8 cellular contexts compared by ENCODE assay signal in the genomic region with DNA sequence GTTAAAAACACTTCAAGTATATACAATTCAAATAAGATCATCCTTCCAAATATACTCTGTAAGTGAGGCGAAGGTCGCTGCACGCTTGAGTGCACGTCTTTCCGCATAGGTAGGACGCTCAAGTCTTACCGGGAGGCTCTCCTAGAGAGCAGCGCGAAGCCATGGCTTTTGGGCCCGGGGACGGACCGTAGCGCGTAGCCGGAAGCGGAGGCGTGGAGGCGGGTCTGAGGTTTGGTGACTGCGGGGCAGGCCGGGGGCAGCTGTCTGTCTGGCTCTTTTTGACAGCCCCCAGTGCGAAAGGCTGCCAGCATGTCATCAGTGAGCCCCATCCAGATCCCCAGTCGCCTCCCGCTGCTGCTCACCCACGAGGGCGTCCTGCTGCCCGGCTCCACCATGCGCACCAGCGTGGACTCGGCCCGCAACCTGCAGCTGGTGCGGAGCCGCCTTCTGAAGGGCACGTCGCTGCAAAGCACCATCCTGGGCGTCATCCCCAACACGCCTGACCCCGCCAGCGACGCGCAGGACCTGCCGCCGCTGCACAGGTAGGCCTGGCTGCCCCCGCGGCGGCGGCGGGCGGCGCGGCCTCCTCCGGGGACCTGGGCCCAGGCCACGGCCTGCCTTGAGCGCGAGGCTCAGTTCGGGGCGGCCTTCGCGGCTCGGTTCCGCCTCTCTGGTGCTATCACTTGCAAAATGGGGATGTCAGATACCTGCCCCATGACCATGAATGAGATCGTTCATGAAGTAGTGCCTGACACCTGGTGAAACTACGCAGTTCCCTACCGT. TPM values are rescaled to one million over a fixed set of nuclear protein-coding genes. Genes with fewer than 3 reads are reported as not detected.
DNase-seq lines count a peak whose midpoint lies in the region; ATAC-seq and TF ChIP-seq lines count a peak whose summit lies in the region.

TSS of gene LONP2 (plus strand) at position 221 of the 783 bp plus-strand sequence. CDS start at position 310, 89 bp downstream.

- no peaks in the 10 kb centered on the region for H3K27me3 Mint-ChIP-seq in GM23338 (ENCODE audit: insufficient read depth, low read depth, poor library complexity)
- H3K27me3 Mint-ChIP-seq in natural killer cell treated with Interleukin-12 subunit alpha and Interleukin-12 subunit beta and Interleukin-15 and Interleukin-18, amount 100 ng/mL, for 72 hours, result peaks cover 0 to 2% of the 10 kb centered on the region in 2 donors

- H3F3A ChIP-seq in GM23338 (replicated peaks; ENCODE audit: low read depth), result no peaks in the 10 kb centered on the region

- no peaks in the 10 kb centered on the region for H4K20me1 ChIP-seq in GM23338 (replicated peaks; ENCODE audit: insufficient read depth)

- H2AFZ ChIP-seq in GM23338, result peak within 1 kb of the TSS; percentile 88

- H3K4me2 ChIP-seq in GM23338, result peak within 1 kb of the TSS; percentile 97

- H3K36me3 Mint-ChIP-seq in GM23338 (ENCODE audit: low read depth), result peaks cover 5% of the 10 kb centered on the region
- H3K36me3 Mint-ChIP-seq in natural killer cell treated with Interleukin-12 subunit alpha and Interleukin-12 subunit beta and Interleukin-15 and Interleukin-18, amount 100 ng/mL, for 72 hours, result peaks cover 15% of the 10 kb centered on the region

- TF ChIP-seq CTCF in GM23338 (conservative IDR thresholded peaks at IDR 0.05; ENCODE audit: low read depth in 2 of 2), result no peak
- TF ChIP-seq CTCF in fibroblast of pulmonary artery (IDR thresholded peaks at IDR 0.05; ENCODE audit: low read length, missing control alignments), result no peak

- H3K4me3 Mint-ChIP-seq in GM23338, result peak within 1 kb of the TSS; percentile 93
- H3K4me3 Mint-ChIP-seq in natural killer cell treated with Interleukin-12 subunit alpha and Interleukin-12 subunit beta and Interleukin-15 and Interleukin-18, amount 100 ng/mL, for 72 hours, result peak within 1 kb of the TSS; percentile 97

- H3K9me3 Mint-ChIP-seq in GM23338, result peaks cover 10% of the 10 kb centered on the region
- peaks cover 6% of the 10 kb centered on the region for H3K9me3 Mint-ChIP-seq in natural killer cell treated with Interleukin-12 subunit alpha and Interleukin-12 subunit beta and Interleukin-15 and Interleukin-18, amount 100 ng/mL, for 72 hours

- ATAC-seq in GM23338, result peak; percentile 99
- peak; percentile 99 to 100 for ATAC-seq in natural killer cell treated with Interleukin-12 subunit alpha and Interleukin-12 subunit beta and Interleukin-15 and Interleukin-18, amount 100 ng/mL, for 72 hours

- H3K27ac Mint-ChIP-seq in GM23338, result peak within 1 kb of the TSS; percentile 71
- peak within 1 kb of the TSS; percentile 75 to 90 for H3K27ac Mint-ChIP-seq in natural killer cell treated with Interleukin-12 subunit alpha and Interleukin-12 subunit beta and Interleukin-15 and Interleukin-18, amount 100 ng/mL, for 72 hours

- peak; percentile 75 for TF ChIP-seq POLR2A in Raji (IDR thresholded peaks at IDR 0.05; ENCODE audit: insufficient read depth, low read depth, low read length)

- H3K9me2 ChIP-seq in GM23338 (ENCODE audit: insufficient read depth), result peaks cover 3% of the 10 kb centered on the region; the same call in 1 of the 2 replicates

- H3K27ac ChIP-seq in GM23338 (ENCODE audit: low read depth), result no peak within 1 kb of the TSS

- no peaks in the 10 kb centered on the region for H3K27me3 ChIP-seq in GM23338 (ENCODE audit: insufficient read depth)

- no peaks in the 10 kb centered on the region for H3K36me3 ChIP-seq in GM23338 (ENCODE audit: insufficient read depth)

- DNase-seq in EH (ENCODE audit: low read depth), result peak; percentile 87
- peak; percentile 93 for DNase-seq in GM23338 (ENCODE audit: low spot score)
- peak; percentile 88 for DNase-seq in LHCN-M2 (ENCODE audit: low read depth)
- peak; percentile 88 for DNase-seq in activated T-helper 9 cell treated with anti-CD3 and anti-CD28 coated beads, Interleukin-2, amount 50 U/mL, for 16 hours (ENCODE audit: low read depth)
- peak; percentile 90 for DNase-seq in fibroblast of pulmonary artery (ENCODE audit: low read depth)
- DNase-seq in natural killer cell treated with Interleukin-12 subunit alpha and Interleukin-12 subunit beta and Interleukin-15 and Interleukin-18, amount 100 ng/mL, for 72 hours (ENCODE audit: low spot score), result peak; percentile 93
- peak; percentile 89 for DNase-seq in stimulated activated naive CD4-positive, alpha-beta T cell treated with Interleukin-2 at 50 U/mL for 16 hours (lab: John Stamatoyannopoulos, UW)

- peaks cover 11% of the 10 kb centered on the region for H3K4me1 ChIP-seq in GM23338 (ENCODE audit: insufficient read depth)

- peaks cover 29% of the 10 kb centered on the region for H3K79me2 ChIP-seq in GM23338 (replicated peaks; ENCODE audit: insufficient read depth)

- H3K4me3 ChIP-seq in GM23338 (peak within 1 kb of the TSS; percentile 86), fibroblast of pulmonary artery (replicated peaks; ENCODE audit: low read depth, low read length) (peak within 1 kb of the TSS; percentile 85)

- peaks cover 9% of the 10 kb centered on the region for H3K4me1 Mint-ChIP-seq in GM23338
- H3K4me1 Mint-ChIP-seq in natural killer cell treated with Interleukin-12 subunit alpha and Interleukin-12 subunit beta and Interleukin-15 and Interleukin-18, amount 100 ng/mL, for 72 hours (ENCODE audit: low read depth in 2 of 2), result peaks cover 16 to 24% of the 10 kb centered on the region in 2 donors

TF ChIP-seq in GM23338, 12 proteins besides CTCF, POLR2A, EP300 and RAD21 (continues in another document):
- peak; percentile 63; the same call in 1 of the 2 replicates for TF ChIP-seq ETS1 (IDR thresholded peaks at IDR 0.05)
- TF ChIP-seq EZH2 (IDR thresholded peaks at IDR 0.05; ENCODE audit: low read depth, unreplicated experiment), result no peak
- no peak for TF ChIP-seq EZH2phosphoT487 (IDR thresholded peaks at IDR 0.05; ENCODE audit: unreplicated experiment)
- TF ChIP-seq NANOG (IDR thresholded peaks at IDR 0.05; ENCODE audit: borderline replicate concordance), result no peak
- no peak for TF ChIP-seq ZNF331 (CRISPR knock-in tag; IDR thresholded peaks at IDR 0.05; ENCODE audit: low read depth)
- no peak for TF ChIP-seq JUNB (IDR thresholded peaks at IDR 0.05; ENCODE audit: unreplicated experiment)
- TF ChIP-seq POLR2AphosphoS5 (IDR thresholded peaks at IDR 0.05; ENCODE audit: low read depth), result no peak; the same call in none of the 2 replicates
- peak; percentile 94 for TF ChIP-seq CREB1 (CRISPR knock-in tag; IDR thresholded peaks at IDR 0.05; ENCODE audit: low read depth)

RNA-seq across cellular contexts. Expression of gene LONP2, which starts in this region (rescaled TPM):
- total RNA-seq in GM23338 (2014; rRNA removed; shearing (Covaris generic)), result 23.3 and 25.2 TPM in 2 replicates
- 8.7 and 12.4 TPM in 2 replicates for polyA plus RNA-seq in GM23338 (2016; fragmentation: Nextera tagmentation; extraction: Ambion mirVana)
- total RNA-seq in LHCN-M2 (2014; rRNA removed), result 39.9 and 45.3 TPM in 2 replicates
- polyA plus RNA-seq in LHCN-M2 (2012), result 20.8 TPM
- total RNA-seq in natural killer cell treated with Interleukin-12 subunit alpha and Interleukin-12 subunit beta and Interleukin-15 and Interleukin-18, amount 100 ng/mL, for 72 hours, result 10 to 100 TPM; 52.0 to 54.4 TPM
